Comparison of ENCODE assay signal across 1 cellular context in genomic region chr7:143361552-143362125, GRCh38.
TF ChIP-seq lines count a peak whose summit lies in the region.

No MANE protein-coding gene starts in this region.

TF ChIP-seq in GM23338, 12 proteins besides CTCF, POLR2A, EP300 and RAD21 (continued from another document):
- TF ChIP-seq ZNF462 (CRISPR knock-in tag; IDR thresholded peaks at IDR 0.05), result no peak
- TF ChIP-seq POLR2AphosphoS5 (IDR thresholded peaks at IDR 0.05; ENCODE audit: low read depth), result no peak
- TF ChIP-seq STAT1 (IDR thresholded peaks at IDR 0.05; ENCODE audit: unreplicated experiment), result no peak
- no peak for TF ChIP-seq NANOG (IDR thresholded peaks at IDR 0.05; ENCODE audit: borderline replicate concordance)
- no peak for TF ChIP-seq JUNB (IDR thresholded peaks at IDR 0.05; ENCODE audit: unreplicated experiment)
- TF ChIP-seq EZH2phosphoT487 (IDR thresholded peaks at IDR 0.05; ENCODE audit: unreplicated experiment), result no peak
- TF ChIP-seq EZH2 (IDR thresholded peaks at IDR 0.05; ENCODE audit: low read depth, unreplicated experiment), result no peak
- no peak for TF ChIP-seq ETS1 (IDR thresholded peaks at IDR 0.05)
- TF ChIP-seq ZNF114 (CRISPR knock-in tag; IDR thresholded peaks at IDR 0.05), result no peak
